In genomic region chr10:59831658-59832503, GRCh38 we compare ENCODE assay signal across 18 cellular contexts.
DNase-seq lines count a peak whose midpoint lies in the region; ATAC-seq, FAIRE-seq and TF ChIP-seq lines count a peak whose summit lies in the region.
"Had no signal": no experiment of that assay in that cellular context is flagged by ENCODE, and none has a peak within 500 bp of the region (broad histone marks: within the 10 kb centered on the region; RNA-seq: fewer than 3 reads in every experiment).

No MANE protein-coding gene starts in this region.

- no peaks in the 10 kb centered on the region for H3K27me3 ChIP-seq in liver (ENCODE audit: control insufficient read depth in 4 of 4, insufficient read depth in 4 of 4, low read length in 3 of 4)
- no peaks in the 10 kb centered on the region for H3K27me3 ChIP-seq in HepG2 (ENCODE audit: control insufficient read depth in 1 of 2, insufficient read depth in 2 of 2, low read length in 2 of 2)
- H3K27me3 ChIP-seq: dorsolateral prefrontal cortex, esophagus squamous epithelium had no signal

- peaks cover 0 to 3% (median 1%) of the 10 kb centered on the region in 4 donors for H3K36me3 ChIP-seq in liver (ENCODE audit: control insufficient read depth in 4 of 4, insufficient read depth in 3 of 4, low read depth in 1 of 4, low read length in 3 of 4)
- peaks cover 4 to 27% of the 10 kb centered on the region in 2 experiments for H3K36me3 ChIP-seq in HepG2 (replicated peaks in 1 of 2; ENCODE audit: control insufficient read depth in 1 of 2, insufficient read depth in 2 of 2, low read length in 2 of 2)

- H3K4me1 ChIP-seq in liver (ENCODE audit: control insufficient read depth in 4 of 4, insufficient read depth in 4 of 4, low read length in 3 of 4): peaks cover 0 to 6% (median 1%) of the 10 kb centered on the region in 4 donors
- H3K4me1 ChIP-seq in HepG2 (ENCODE audit: insufficient read depth, low read length): no peaks in the 10 kb centered on the region
- H3K4me1 ChIP-seq: Caco-2 had no signal

- H3K9ac ChIP-seq in liver (ENCODE audit: low read depth in 1 of 2, low read length in 2 of 2) (no peak overlapping the region), HepG2 (ENCODE audit: insufficient read depth, low read depth, low read length) (no peak overlapping the region)

- DNase-seq in HepG2 (ENCODE audit: low spot score): no peak
- peak; percentile 55 for DNase-seq in MV-4-11 (lab: John Stamatoyannopoulos, UW)
- DNase-seq in epithelial cell of esophagus (ENCODE audit: low read depth): peak; percentile 72
- no peak for DNase-seq in type B pancreatic cell (ENCODE audit: extremely low spot score, unreplicated experiment)
- no peak for DNase-seq in NOMO-1 treated with DMSO at 0.1 percent for 48 hours (lab: John Stamatoyannopoulos, UW; ENCODE audit: unreplicated experiment)
- no peak for DNase-seq in activated naive CD4-positive, alpha-beta T cell treated with anti-CD3 and anti-CD28 coated beads, Interleukin-2, amount 50 U/mL, for 16 hours
- no peak for DNase-seq in ecto neural progenitor cell (ENCODE audit: low spot score)
- DNase-seq: activated CD8-positive, alpha-beta memory T cell treated with anti-CD3 and anti-CD28 coated beads for 24 hours; Caco-2; dorsolateral prefrontal cortex; esophagus squamous epithelium; NCI-H1436 treated with DMSO at 0.1 percent for 48 hours; NCI-H2171; SIG-M5; stimulated activated CD8-positive, alpha-beta memory T cell treated with anti-CD3 and anti-CD28 coated beads, Interleukin-4, amount 100 ng/mL, for 48 hours had no signal

- H3K9me3 ChIP-seq in liver (ENCODE audit: control insufficient read depth in 4 of 4, low read length in 3 of 4) (no peaks in the 10 kb centered on the region), HepG2 (ENCODE audit: low read length) (no peaks in the 10 kb centered on the region)
- H3K9me3 ChIP-seq: Caco-2, esophagus squamous epithelium had no signal

- in situ Hi-C loops in HepG2 (cut with HindIII; ENCODE audit: extremely low pct_ligation_motif_present, low pct_unique_long_range_greater_than_20kb): no loop called here

- POLR2A ChIA-PET in HepG2 (lab: Yijun Ruan, JAX): no interaction called here

- H3K4me3 ChIP-seq in liver (ENCODE audit: low read depth in 1 of 3, low read length in 3 of 3) (no peak overlapping the region), HepG2 (replicated peaks in 1 of 3; ENCODE audit: insufficient read depth in 1 of 3, low read depth in 2 of 3, low read length in 3 of 3) (no peak overlapping the region), epithelial cell of esophagus (ENCODE audit: low read length) (no peak overlapping the region)
- H3K4me3 ChIP-seq: dorsolateral prefrontal cortex, esophagus squamous epithelium had no signal

- peaks cover 13% of the 10 kb centered on the region for H3K36me3 Mint-ChIP-seq in type B pancreatic cell

- H3K4me1 Mint-ChIP-seq in type B pancreatic cell (ENCODE audit: unreplicated experiment): peaks cover 12% of the 10 kb centered on the region

- no peaks in the 10 kb centered on the region for H3K79me2 ChIP-seq in HepG2 (ENCODE audit: insufficient read depth, low read length)

- BruUV-seq in HepG2 (replicated peaks; lab: Mats Ljungman, UMichigan): no TSS peak

- TF ChIP-seq EP300 in HepG2 (IDR thresholded peaks at IDR 0.05; ENCODE audit: low read depth in 2 of 2, low read length in 2 of 2): no peak
- no peak for TF ChIP-seq EP300 in HepG2 (CRISPR knock-in tag; IDR thresholded peaks at IDR 0.05; ENCODE audit: borderline replicate concordance)

- no peak overlapping the region for H3K4me2 ChIP-seq in HepG2 (ENCODE audit: low read depth, low read length)

- intact Hi-C loops in HepG2 (cut with micrococcal nuclease; ENCODE audit: unreplicated experiment): loop anchor here (1.0 to 2.0 kb wide), 2 partner anchors 201 to 216 kb away; no protein-coding TSS in a partner anchor

- peak overlapping the region; percentile 75 for H3K27ac Mint-ChIP-seq in type B pancreatic cell
- H3K27ac Mint-ChIP-seq: activated T-helper 2 cell treated with anti-CD3 and anti-CD28 coated beads, Interferon-gamma antibody, Interleukin-2, Interleukin-4, amounts not matched to agents 10 μg/mL and 5 μg/mL and 100 μg/mL, durations not matched to agents 14 hours and 24 hours and 36 hours; T-helper 1 cell treated with Interleukin-12 subunit alpha and Interleukin-12 subunit beta and Interleukin-4 antibody, amounts not matched to agents 30 μg/mL and 1 μg/mL, for 36 hours had no signal

- no peaks in the 10 kb centered on the region for H3K9me3 Mint-ChIP-seq in type B pancreatic cell
- H3K9me3 Mint-ChIP-seq: activated T-helper 2 cell treated with anti-CD3 and anti-CD28 coated beads, Interferon-gamma antibody, Interleukin-2, Interleukin-4, amounts not matched to agents 10 μg/mL and 5 μg/mL and 100 μg/mL, durations not matched to agents 14 hours and 24 hours and 36 hours; T-helper 1 cell treated with Interleukin-12 subunit alpha and Interleukin-12 subunit beta and Interleukin-4 antibody, amounts not matched to agents 30 μg/mL and 1 μg/mL, for 36 hours had no signal

- no peak for TF ChIP-seq POLR2A in HepG2 (IDR thresholded peaks at IDR 0.05; ENCODE audit: insufficient read depth in 1 of 2, low read depth in 2 of 2, low read length in 2 of 2)

- TF ChIP-seq CTCF in liver (IDR thresholded peaks at IDR 0.05; ENCODE audit: low read depth, low read length, missing input control) (no peak), HepG2 (CRISPR knock-in tag; IDR thresholded peaks at IDR 0.05) (no peak), epithelial cell of esophagus (IDR thresholded peaks at IDR 0.05; ENCODE audit: insufficient read depth, low read depth, low read length, missing control alignments) (no peak), type B pancreatic cell (conservative IDR thresholded peaks at IDR 0.05) (no peak)

- WGBS in liver: 80% methylated on average over 5 of the region's 5 CpGs
- WGBS in HepG2 (ENCODE audit: low lambda C conversion rate): 98% methylated on average over 5 of the region's 5 CpGs

- ATAC-seq in HepG2: no peak

- no peak for TF ChIP-seq RAD21 in liver (IDR thresholded peaks at IDR 0.05)
- TF ChIP-seq RAD21 in HepG2 (CRISPR knock-in tag; IDR thresholded peaks at IDR 0.05): no peak

- H2AFZ ChIP-seq in HepG2 (ENCODE audit: low read length): no peak overlapping the region

- H4K20me1 ChIP-seq in HepG2 (ENCODE audit: insufficient read depth, low read length): no peaks in the 10 kb centered on the region; the same call in 1 of the 2 replicates

- no peak for FAIRE-seq in HepG2 (lab: Jason Lieb, UNC)

- CTCF ChIA-PET in HepG2 (lab: Yijun Ruan, JAX; ENCODE audit: low intra/inter-chr PET ratio, low total read pairs): no interaction called here

- no peak overlapping the region for H3K4me3 Mint-ChIP-seq in type B pancreatic cell
- H3K4me3 Mint-ChIP-seq: T-helper 1 cell treated with Interleukin-12 subunit alpha and Interleukin-12 subunit beta and Interleukin-4 antibody, amounts not matched to agents 30 μg/mL and 1 μg/mL, for 36 hours had no signal

- H3K27ac ChIP-seq in liver (ENCODE audit: low read depth in 1 of 2, low read length in 2 of 2): no peak overlapping the region
- H3K27ac ChIP-seq in HepG2 (ENCODE audit: extremely low read length, insufficient read depth, low read length): no peak overlapping the region
- H3K27ac ChIP-seq: dorsolateral prefrontal cortex had no signal

- no peaks in the 10 kb centered on the region for H3K27me3 Mint-ChIP-seq in type B pancreatic cell

TF ChIP-seq in liver, 16 proteins besides CTCF, POLR2A, EP300 and RAD21:
- TF ChIP-seq HNF4A (conservative IDR thresholded peaks at IDR 0.05) (peak; percentile 36 to 66), GABPA (IDR thresholded peaks at IDR 0.05 in 1 of 2, conservative IDR thresholded peaks at IDR 0.05 in 1 of 2) (no peak)

TF ChIP-seq in HepG2, 621 proteins besides CTCF, POLR2A, EP300 and RAD21:
- no peak for TF ChIP-seq ZUFSP (CRISPR knock-in tag; IDR thresholded peaks at IDR 0.05; ENCODE audit: borderline replicate concordance)
- TF ChIP-seq ZFY (CRISPR knock-in tag; IDR thresholded peaks at IDR 0.05): no peak
- TF ChIP-seq ZFX (CRISPR knock-in tag; IDR thresholded peaks at IDR 0.05; ENCODE audit: low read depth): no peak
- no peak for TF ChIP-seq NONO (IDR thresholded peaks at IDR 0.05)
- no peak for TF ChIP-seq NONO (CRISPR knock-in tag; conservative IDR thresholded peaks at IDR 0.05)
- TF ChIP-seq SRSF4 (IDR thresholded peaks at IDR 0.05; ENCODE audit: low read depth, low read length, poor library complexity, severe bottlenecking): no peak
- no peak for TF ChIP-seq TCF7 (IDR thresholded peaks at IDR 0.05; ENCODE audit: low read depth)
- no peak for TF ChIP-seq PITX1 (CRISPR knock-in tag; IDR thresholded peaks at IDR 0.05)
- no peak for TF ChIP-seq BATF2 (CRISPR knock-in tag; IDR thresholded peaks at IDR 0.05)
- TF ChIP-seq ZFP62 (CRISPR knock-in tag; IDR thresholded peaks at IDR 0.05): no peak
- TF ChIP-seq BORCS8-MEF2B (CRISPR knock-in tag; IDR thresholded peaks at IDR 0.05): no peak
- no peak for TF ChIP-seq ELF4 (CRISPR knock-in tag; IDR thresholded peaks at IDR 0.05; ENCODE audit: borderline replicate concordance)
TF ChIP-seq in HepG2: peak in this region for 0.

Comparison
In these comparisons a context has a peak if more than half of its experiments do, and no peak if none do; other contexts are left out.
1. DNase-seq: peak in MV-4-11 (single experiment) and epithelial cell of esophagus (single experiment); none in HepG2 (single experiment), type B pancreatic cell (single experiment), NOMO-1 treated with DMSO at 0.1 percent for 48 hours (single experiment), activated naive CD4-positive, alpha-beta T cell treated with anti-CD3 and anti-CD28 coated beads, Interleukin-2, amount 50 U/mL, for 16 hours (single experiment) and ecto neural progenitor cell (single experiment).